8 cellular contexts compared by ENCODE assay signal in genomic region chr15:74036271-74037170, GRCh38. TPM values are rescaled to one million over a fixed set of nuclear protein-coding genes. Genes with fewer than 3 reads are reported as not detected.
A peak's percentile ranks its signal among the peaks of the same experiment; 100 is the strongest.
DNase-seq lines count a peak whose midpoint lies in the region; ATAC-seq, FAIRE-seq and TF ChIP-seq lines count a peak whose summit lies in the region.

No MANE protein-coding gene starts in this region.

- TF ChIP-seq POLR2A in H54 (IDR thresholded peaks at IDR 0.05; ENCODE audit: low read depth, low read length): 0 out of 2 replicates have a peak, but pooled peaks have one; percentile 3
- no peak for TF ChIP-seq POLR2A in gastroesophageal sphincter (IDR thresholded peaks at IDR 0.05)

- 65 to 90% methylated on average over 9 of the region's 21 CpGs for WGBS in gastroesophageal sphincter (ENCODE audit: low coverage in 1 of 2), 2 donors

- ATAC-seq in SK-N-SH treated with all-trans-retinoic acid at 6 μM for 48 hours (peak; percentile 81), gastroesophageal sphincter (peak; percentile 33), HG03571 (IDR thresholded peaks at IDR 0.05; ENCODE audit: unreplicated experiment) (no peak), GM21723 (IDR thresholded peaks at IDR 0.05; ENCODE audit: unreplicated experiment) (no peak)

- peaks cover 0 to 53% (median 14%) of the 10 kb centered on the region in 3 donors for H3K4me1 ChIP-seq in gastroesophageal sphincter

- peak in 3 of 4 experiments; percentile 44 to 59 (median 48) for TF ChIP-seq CTCF in gastroesophageal sphincter (IDR thresholded peaks at IDR 0.05)

- peaks cover 0 to 74% of the 10 kb centered on the region in 2 donors for H3K36me3 ChIP-seq in gastroesophageal sphincter

- H3K27me3 ChIP-seq in gastroesophageal sphincter: no peaks in the 10 kb centered on the region

- DNase-seq in AG20443 (ENCODE audit: low spot score) (peak; percentile 81), H54 (ENCODE audit: insufficient read length, low spot score) (peak; percentile 49), putamen (ENCODE audit: low spot score) (peak; percentile 38), NCI-H2029 treated with DMSO at 0.1 percent for 48 hours (lab: John Stamatoyannopoulos, UW) (no peak)

- H3K9me3 ChIP-seq in gastroesophageal sphincter: no peaks in the 10 kb centered on the region

- no peak overlapping the region for H3K27ac ChIP-seq in gastroesophageal sphincter

- FAIRE-seq in H54 (lab: Jason Lieb, UNC): no peak

- no peak for TF ChIP-seq EP300 in gastroesophageal sphincter (IDR thresholded peaks at IDR 0.05)

- H3K4me3 ChIP-seq in gastroesophageal sphincter: no peak overlapping the region

TF ChIP-seq in SK-N-SH treated with all-trans-retinoic acid at 6 μM for 48 hours, 23 proteins besides CTCF, POLR2A, EP300 and RAD21:
- TF ChIP-seq POU6F1 (CRISPR knock-in tag; IDR thresholded peaks at IDR 0.05; ENCODE audit: borderline replicate concordance, low read depth): no peak
- TF ChIP-seq, protein P1, sequence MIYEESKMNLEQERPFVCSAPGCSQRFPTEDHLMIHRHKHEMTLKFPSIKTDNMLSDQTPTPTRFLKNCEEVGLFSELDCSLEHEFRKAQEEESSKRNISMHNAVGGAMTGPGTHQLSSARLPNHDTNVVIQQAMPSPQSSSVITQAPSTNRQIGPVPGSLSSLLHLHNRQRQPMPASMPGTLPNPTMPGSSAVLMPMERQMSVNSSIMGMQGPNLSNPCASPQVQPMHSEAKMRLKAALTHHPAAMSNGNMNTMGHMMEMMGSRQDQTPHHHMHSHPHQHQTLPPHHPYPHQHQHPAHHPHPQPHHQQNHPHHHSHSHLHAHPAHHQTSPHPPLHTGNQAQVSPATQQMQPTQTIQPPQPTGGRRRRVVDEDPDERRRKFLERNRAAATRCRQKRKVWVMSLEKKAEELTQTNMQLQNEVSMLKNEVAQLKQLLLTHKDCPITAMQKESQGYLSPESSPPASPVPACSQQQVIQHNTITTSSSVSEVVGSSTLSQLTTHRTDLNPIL (CRISPR knock-in tag; IDR thresholded peaks at IDR 0.05; ENCODE audit: low read depth): no peak
- no peak for TF ChIP-seq CSRNP3 (CRISPR knock-in tag; IDR thresholded peaks at IDR 0.05)
- no peak for TF ChIP-seq BACH2 (CRISPR knock-in tag; IDR thresholded peaks at IDR 0.05; ENCODE audit: borderline replicate concordance)
- TF ChIP-seq TCF4 (CRISPR knock-in tag; IDR thresholded peaks at IDR 0.05; ENCODE audit: borderline replicate concordance): no peak
- TF ChIP-seq ZNF70 (CRISPR knock-in tag; IDR thresholded peaks at IDR 0.05): no peak
- TF ChIP-seq PATZ1 (CRISPR knock-in tag; IDR thresholded peaks at IDR 0.05; ENCODE audit: borderline replicate concordance): no peak
- no peak for TF ChIP-seq SNAI2 (CRISPR knock-in tag; IDR thresholded peaks at IDR 0.05)
- TF ChIP-seq ZNF8 (CRISPR knock-in tag; IDR thresholded peaks at IDR 0.05): no peak
- no peak for TF ChIP-seq OSR1 (CRISPR knock-in tag; IDR thresholded peaks at IDR 0.05)
- no peak for TF ChIP-seq ESRRG (CRISPR knock-in tag; IDR thresholded peaks at IDR 0.05)

RNA-seq across cellular contexts. Expression of gene PML, which starts 42.0 kb away (rescaled TPM):
- total RNA-seq in gastroesophageal sphincter: 10 to 100 TPM; 24.1 to 75.1 (median 52.1) TPM

RNA-seq across cellular contexts. Expression of gene STOML1, which starts 44.4 kb away (rescaled TPM):
- total RNA-seq in gastroesophageal sphincter: 10 to 100 TPM in 3 of 4 donors, 1 to 10 TPM in 1; 8.1 to 21.7 (median 13.7) TPM

RNA-seq across cellular contexts. Expression of gene GOLGA6A, which starts 45.8 kb away (rescaled TPM):
- 1 to 10 TPM in 1 of 4 donors, under 1 TPM in 2, not detected in 1; 0.15 to 1.3 (median 0.31) TPM for total RNA-seq in gastroesophageal sphincter

Comparison
In these comparisons a context has a peak if more than half of its experiments do, and no peak if none do; other contexts are left out.
1. ATAC-seq: peak in SK-N-SH treated with all-trans-retinoic acid at 6 μM for 48 hours (single experiment) and gastroesophageal sphincter (single experiment); none in HG03571 (single experiment) and GM21723 (single experiment).